In genomic region chr11:68706237-68706636, GRCh38 we compare ENCODE assay signal across 28 cellular contexts. TPM values are rescaled to one million over a fixed set of nuclear protein-coding genes. Genes with fewer than 3 reads are reported as not detected.
"Had no signal": no experiment of that assay in that cellular context is flagged by ENCODE, and none has a peak within 500 bp of the region (broad histone marks: within the 10 kb centered on the region; RNA-seq: fewer than 3 reads in every experiment).

No MANE protein-coding gene starts in this region.

- H3K9me3 ChIP-seq: ascending aorta, body of pancreas had no signal

- H3K36me3 ChIP-seq: ascending aorta had no signal

- H3K36me3 Mint-ChIP-seq: activated CD4-positive, alpha-beta memory T cell treated with anti-CD3 and anti-CD28 coated beads for 36 hours; activated naive CD4-positive, alpha-beta T cell treated with anti-CD3 and anti-CD28 coated beads, Interleukin-2, amount 50 U/mL, for 72 hours had no signal

- H3K27ac Mint-ChIP-seq: activated B cell treated with CpG ODN at 0.5 μM for 24 hours; activated CD4-positive, alpha-beta memory T cell treated with anti-CD3 and anti-CD28 coated beads for 36 hours; activated CD4-positive, alpha-beta T cell treated with anti-CD3 and anti-CD28 coated beads, Interleukin-2, amount 10 ng/mL, durations not matched to agents 7 days and 5 days; activated naive CD4-positive, alpha-beta T cell treated with anti-CD3 and anti-CD28 coated beads, Interleukin-2, amount 50 U/mL, for 72 hours; activated naive CD8-positive, alpha-beta T cell treated with anti-CD3 and anti-CD28 coated beads, Interleukin-2, amount 50 U/mL, for 24 hours had no signal

- DNase-seq: activated B cell treated with CpG ODN at 0.5 μM for 24 hours; activated CD4-positive, alpha-beta memory T cell treated with anti-CD3 and anti-CD28 coated beads for 36 hours; activated CD4-positive, alpha-beta T cell treated with anti-CD3 and anti-CD28 coated beads for 1 hour; activated CD4-positive, alpha-beta T cell treated with anti-CD3 and anti-CD28 coated beads, Interleukin-2, amount 10 ng/mL, durations not matched to agents 7 days and 5 days; activated CD8-positive, alpha-beta memory T cell treated with anti-CD3 and anti-CD28 coated beads for 24 hours; activated effector memory CD4-positive, alpha-beta T cell treated with anti-CD3 and anti-CD28 coated beads, Interleukin-2, amount 50 U/mL, for 16 hours; activated naive CD4-positive, alpha-beta T cell treated with Interleukin-2 at 50 U/mL for 16 hours; activated naive CD8-positive, alpha-beta T cell treated with anti-CD3 and anti-CD28 coated beads, Interleukin-2, amount 50 U/mL, for 24 hours; activated T-cell treated with anti-CD3 and anti-CD28 coated beads, Interleukin-2, amount 50 U/mL, for 4 hours; amniotic stem cell; body of pancreas; central memory CD4-positive, alpha-beta T cell; NCI-H1092; NCI-H1436; NCI-H187 treated with DMSO at 0.1 percent for 48 hours; NCI-H2081 treated with DMSO at 0.1 percent for 48 hours; NCI-H446; NCI-H524; NCI-H748 treated with DMSO at 0.1 percent for 48 hours; NK-92 treated with Interleukin-12 subunit alpha and Interleukin-12 subunit beta, amount 100 ng/mL, for 24 hours; OCI-M1; RPMI8226 had no signal

- H3K27ac ChIP-seq: ascending aorta, body of pancreas, KMS-11, SK-N-MC had no signal

- H3K4me1 Mint-ChIP-seq: activated B cell treated with CpG ODN at 0.5 μM for 24 hours; activated CD4-positive, alpha-beta T cell treated with anti-CD3 and anti-CD28 coated beads, Interleukin-2, amount 10 ng/mL, durations not matched to agents 7 days and 5 days; activated naive CD8-positive, alpha-beta T cell treated with anti-CD3 and anti-CD28 coated beads, Interleukin-2, amount 50 U/mL, for 24 hours had no signal

- H3K4me1 ChIP-seq: ascending aorta, body of pancreas had no signal

- H3K9me3 Mint-ChIP-seq: activated B cell treated with CpG ODN at 0.5 μM for 24 hours; activated CD4-positive, alpha-beta memory T cell treated with anti-CD3 and anti-CD28 coated beads for 36 hours; activated CD4-positive, alpha-beta T cell treated with anti-CD3 and anti-CD28 coated beads, Interleukin-2, amount 10 ng/mL, durations not matched to agents 7 days and 5 days; activated naive CD4-positive, alpha-beta T cell treated with anti-CD3 and anti-CD28 coated beads, Interleukin-2, amount 50 U/mL, for 72 hours; activated naive CD8-positive, alpha-beta T cell treated with anti-CD3 and anti-CD28 coated beads, Interleukin-2, amount 50 U/mL, for 24 hours; activated T-cell treated with anti-CD3 and anti-CD28 coated beads, Interleukin-2, amount 50 U/mL, for 4 hours had no signal

- H3K4me2 ChIP-seq: KMS-11 had no signal

- H3K27me3 Mint-ChIP-seq: activated CD4-positive, alpha-beta memory T cell treated with anti-CD3 and anti-CD28 coated beads for 36 hours; activated naive CD8-positive, alpha-beta T cell treated with anti-CD3 and anti-CD28 coated beads, Interleukin-2, amount 50 U/mL, for 24 hours had no signal

- H3K4me3 Mint-ChIP-seq: activated B cell treated with CpG ODN at 0.5 μM for 24 hours; activated CD4-positive, alpha-beta memory T cell treated with anti-CD3 and anti-CD28 coated beads for 36 hours; activated CD4-positive, alpha-beta T cell treated with anti-CD3 and anti-CD28 coated beads, Interleukin-2, amount 10 ng/mL, durations not matched to agents 7 days and 5 days; activated naive CD8-positive, alpha-beta T cell treated with anti-CD3 and anti-CD28 coated beads, Interleukin-2, amount 50 U/mL, for 24 hours; activated T-cell treated with anti-CD3 and anti-CD28 coated beads, Interleukin-2, amount 50 U/mL, for 4 hours had no signal

- H3K27me3 ChIP-seq: ascending aorta, body of pancreas had no signal

- H3K4me3 ChIP-seq: ascending aorta, body of pancreas, SK-N-MC had no signal

- H3K9ac ChIP-seq: KMS-11 had no signal

RNA-seq across cellular contexts. Expression of gene GAL, which starts 21.9 kb away (rescaled TPM):
- total RNA-seq: activated B cell treated with CpG ODN at 0.5 μM for 24 hours; activated CD4-positive, alpha-beta T cell treated with anti-CD3 and anti-CD28 coated beads, Interleukin-2, amount 10 ng/mL, durations not matched to agents 7 days and 5 days; ascending aorta; MCF 10A; Right ventricle myocardium inferior had no signal

RNA-seq across cellular contexts. Expression of gene TESMIN, which starts 45.1 kb away (rescaled TPM):
- total RNA-seq: ascending aorta had no signal
